In the genomic region with DNA sequence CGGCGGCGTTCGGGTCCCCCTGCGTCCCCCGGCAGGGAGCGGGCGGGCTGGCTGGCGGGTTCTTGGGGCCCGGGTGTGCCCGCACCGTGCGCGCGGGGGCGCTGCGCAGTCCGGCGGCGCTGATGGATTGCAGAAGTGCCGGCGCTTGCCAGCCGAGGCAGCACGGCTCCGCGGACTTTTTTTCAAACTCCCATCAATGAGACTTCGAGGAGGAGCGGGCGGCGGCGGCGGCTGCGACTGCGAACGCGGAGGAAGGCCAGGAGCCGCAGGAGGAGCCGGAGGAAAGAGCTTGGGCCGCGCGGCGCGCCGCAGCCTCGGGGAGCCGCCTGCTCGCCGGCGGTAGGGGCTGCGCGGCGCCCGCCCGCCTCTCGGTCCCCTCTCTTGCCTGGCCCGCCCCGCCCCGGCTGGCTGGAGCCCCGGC, we compare ENCODE assay signal across 7 cellular contexts. TPM values are rescaled to one million over a fixed set of nuclear protein-coding genes. Genes with fewer than 3 reads are reported as not detected.
DNase-seq lines count a peak whose midpoint lies in the region; ATAC-seq, FAIRE-seq and TF ChIP-seq lines count a peak whose summit lies in the region.

A gene (plus strand): TSS at position 119 of the 421 bp plus-strand sequence. CDS start 61,453 bp downstream, outside the sequence.

- FAIRE-seq in HepG2 (lab: Jason Lieb, UNC): no peak

- no TSS peak for BruUV-seq in HepG2 (replicated peaks; lab: Mats Ljungman, UMichigan)

- H3K36me3 Mint-ChIP-seq in dendritic cell treated with granulocyte-macrophage colony-stimulating factor and Interleukin-4, amounts not matched to agents 40 ng/mL and 50 ng/mL, for 4 days (ENCODE audit: low read depth): no peaks in the 10 kb centered on the region

- H3K27me3 Mint-ChIP-seq in dendritic cell treated with granulocyte-macrophage colony-stimulating factor and Interleukin-4, amounts not matched to agents 40 ng/mL and 50 ng/mL, for 4 days: peaks cover 81% of the 10 kb centered on the region

- in situ Hi-C loops in HepG2 (cut with HindIII; ENCODE audit: extremely low pct_ligation_motif_present, low pct_unique_long_range_greater_than_20kb): no loop called here

- peak; percentile 67 for TF ChIP-seq RAD21 in HepG2 (CRISPR knock-in tag; IDR thresholded peaks at IDR 0.05)

- peak; percentile 92 for ATAC-seq in HepG2
- no peak for ATAC-seq in HG03135 (IDR thresholded peaks at IDR 0.05; ENCODE audit: unreplicated experiment)

- H3K4me3 ChIP-seq in HUES64 (ENCODE audit: low read length) (peak within 1 kb of the TSS; percentile 89), SJSA1 (peak within 1 kb of the TSS; percentile 92), HepG2 (replicated peaks in 1 of 3; ENCODE audit: insufficient read depth in 1 of 3, low read depth in 2 of 3, low read length in 3 of 3) (peak within 1 kb of the TSS in 2 of 3 experiments; percentile 13 to 57; a peak in 3 of 6 replicates)

- no peaks in the 10 kb centered on the region for H3K27me3 ChIP-seq in HUES64 (ENCODE audit: insufficient read depth, low read length)
- no peaks in the 10 kb centered on the region for H3K27me3 ChIP-seq in SJSA1 (replicated peaks)
- peaks cover 15 to 95% of the 10 kb centered on the region in 2 experiments; a peak in 4 of 5 replicates for H3K27me3 ChIP-seq in HepG2 (ENCODE audit: control insufficient read depth in 1 of 2, insufficient read depth in 2 of 2, low read length in 2 of 2)

- H3K9me3 ChIP-seq in HUES64 (ENCODE audit: insufficient read depth, low read depth, low read length) (no peaks in the 10 kb centered on the region), SJSA1 (replicated peaks) (no peaks in the 10 kb centered on the region), HepG2 (ENCODE audit: low read length) (no peaks in the 10 kb centered on the region)

- H3K4me1 ChIP-seq in HUES64 (ENCODE audit: insufficient read depth, low read length): peaks cover 32% of the 10 kb centered on the region
- peaks cover 54% of the 10 kb centered on the region for H3K4me1 ChIP-seq in SJSA1 (replicated peaks)
- H3K4me1 ChIP-seq in HepG2 (ENCODE audit: insufficient read depth, low read length): 0 out of 2 replicates have a peak, but pooled peaks cover under 1% of the 10 kb centered on the region

- H3K4me3 Mint-ChIP-seq in dendritic cell treated with granulocyte-macrophage colony-stimulating factor and Interleukin-4, amounts not matched to agents 40 ng/mL and 50 ng/mL, for 4 days: peak within 1 kb of the TSS; percentile 51

- no peak within 1 kb of the TSS for H3K27ac Mint-ChIP-seq in dendritic cell treated with granulocyte-macrophage colony-stimulating factor and Interleukin-4, amounts not matched to agents 40 ng/mL and 50 ng/mL, for 4 days

- H3K9me3 Mint-ChIP-seq in dendritic cell treated with granulocyte-macrophage colony-stimulating factor and Interleukin-4, amounts not matched to agents 40 ng/mL and 50 ng/mL, for 4 days: no peaks in the 10 kb centered on the region

- H2AFZ ChIP-seq in HepG2 (ENCODE audit: low read length): no peak within 1 kb of the TSS

- no peaks in the 10 kb centered on the region; the same call in 1 of the 2 replicates for H4K20me1 ChIP-seq in HepG2 (ENCODE audit: insufficient read depth, low read length)

- TF ChIP-seq EP300 in HepG2 (IDR thresholded peaks at IDR 0.05; ENCODE audit: low read depth in 2 of 2, low read length in 2 of 2) (no peak), HepG2 (CRISPR knock-in tag; IDR thresholded peaks at IDR 0.05; ENCODE audit: borderline replicate concordance) (no peak)

- peaks cover 6% of the 10 kb centered on the region for H3K4me1 Mint-ChIP-seq in dendritic cell treated with granulocyte-macrophage colony-stimulating factor and Interleukin-4, amounts not matched to agents 40 ng/mL and 50 ng/mL, for 4 days (ENCODE audit: low read depth)

- peak within 1 kb of the TSS; percentile 91 for H3K9ac ChIP-seq in HUES64 (ENCODE audit: low read depth, low read length)
- H3K9ac ChIP-seq in HepG2 (ENCODE audit: insufficient read depth, low read depth, low read length): no peak within 1 kb of the TSS

- H3K27ac ChIP-seq in HUES64 (ENCODE audit: low read depth, low read length): peak within 1 kb of the TSS; percentile 97
- peak within 1 kb of the TSS; percentile 93 for H3K27ac ChIP-seq in SJSA1
- no peak within 1 kb of the TSS for H3K27ac ChIP-seq in HepG2 (ENCODE audit: extremely low read length, insufficient read depth, low read length)

- WGBS in HUES64: under 1% methylated on average over 59 of the region's 59 CpGs
- 1% methylated on average over 31 of the region's 59 CpGs for WGBS in HepG2 (ENCODE audit: low lambda C conversion rate)

- no peaks in the 10 kb centered on the region for H3K79me2 ChIP-seq in HepG2 (ENCODE audit: insufficient read depth, low read length)

- CTCF ChIA-PET in GM10248 (lab: Yijun Ruan, JAX): no interaction called here
- CTCF ChIA-PET in HepG2 (lab: Yijun Ruan, JAX; ENCODE audit: low intra/inter-chr PET ratio, low total read pairs): interaction anchor here (1.2 to 1.4 kb wide), 2 partner anchors 335 to 345 kb away, joined by 3 to 7 read pairs; no protein-coding TSS in a partner anchor

- no peak for TF ChIP-seq POLR2A in HepG2 (IDR thresholded peaks at IDR 0.05; ENCODE audit: insufficient read depth in 1 of 2, low read depth in 2 of 2, low read length in 2 of 2)

- intact Hi-C loops in dendritic cell treated with granulocyte-macrophage colony-stimulating factor and Interleukin-4, amounts not matched to agents 40 ng/mL and 50 ng/mL, for 4 days (cut with micrococcal nuclease): no loop called here
- intact Hi-C loops in HepG2 (cut with micrococcal nuclease; ENCODE audit: unreplicated experiment): no loop called here

- H3K36me3 ChIP-seq in HUES64 (ENCODE audit: insufficient read depth, low read length) (peaks cover 6% of the 10 kb centered on the region; the same call in 1 of the 2 replicates), SJSA1 (peaks cover 9% of the 10 kb centered on the region), HepG2 (replicated peaks in 1 of 2; ENCODE audit: control insufficient read depth in 1 of 2, insufficient read depth in 2 of 2, low read length in 2 of 2) (no peaks in the 10 kb centered on the region)

- POLR2A ChIA-PET in GM10248 (lab: Yijun Ruan, JAX) (no interaction called here), HepG2 (lab: Yijun Ruan, JAX) (no interaction called here)

- DNase-seq in GM10248 (ENCODE audit: extremely low spot score): peak; percentile 46
- peak; percentile 77 to 86 for DNase-seq in SJSA1 (ENCODE audit: low read depth in 1 of 2, low spot score in 2 of 2)
- peak; percentile 15 for DNase-seq in HepG2 (ENCODE audit: low spot score)
- peak; percentile 21 to 23 for DNase-seq in stimulated activated CD8-positive, alpha-beta memory T cell treated with anti-CD3 and anti-CD28 coated beads, Interleukin-2, amount 100 ng/mL, for 48 hours (ENCODE audit: low read depth in 2 of 2)

- peak within 1 kb of the TSS; percentile 51 for H3K4me2 ChIP-seq in HepG2 (ENCODE audit: low read depth, low read length)

- TF ChIP-seq CTCF in GM10248 (IDR thresholded peaks at IDR 0.05; ENCODE audit: control extremely low read depth, extremely low read depth, low read depth, missing control alignments): peak; percentile 33
- peak; percentile 63; the same call in 1 of the 2 replicates for TF ChIP-seq CTCF in HepG2 (CRISPR knock-in tag; IDR thresholded peaks at IDR 0.05)

TF ChIP-seq in HepG2, 621 proteins besides CTCF, POLR2A, EP300 and RAD21 (continues in another document):
- no peak for TF ChIP-seq ZC3H4 (CRISPR knock-in tag; IDR thresholded peaks at IDR 0.05; ENCODE audit: borderline replicate concordance)
- no peak for TF ChIP-seq SSRP1 (CRISPR knock-in tag; IDR thresholded peaks at IDR 0.05)
- TF ChIP-seq ZNF367 (CRISPR knock-in tag; IDR thresholded peaks at IDR 0.05; ENCODE audit: borderline replicate concordance): no peak
- TF ChIP-seq ZNF879 (CRISPR knock-in tag; IDR thresholded peaks at IDR 0.05): no peak
- TF ChIP-seq SAFB2 (CRISPR knock-in tag; IDR thresholded peaks at IDR 0.05; ENCODE audit: borderline replicate concordance, low read depth): no peak
- TF ChIP-seq ZFP36L1 (CRISPR knock-in tag; IDR thresholded peaks at IDR 0.05): no peak
- no peak for TF ChIP-seq RFX1 (IDR thresholded peaks at IDR 0.05)
- no peak for TF ChIP-seq ZBTB1 (CRISPR knock-in tag; IDR thresholded peaks at IDR 0.05; ENCODE audit: borderline replicate concordance)
- TF ChIP-seq SP4 (CRISPR knock-in tag; IDR thresholded peaks at IDR 0.05): no peak
- no peak for TF ChIP-seq PHB2 (IDR thresholded peaks at IDR 0.05; ENCODE audit: partially characterized antibody)
- no peak for TF ChIP-seq SIX4 (CRISPR knock-in tag; IDR thresholded peaks at IDR 0.05)
- TF ChIP-seq TGIF2 (CRISPR knock-in tag; IDR thresholded peaks at IDR 0.05): no peak

RNA-seq across cellular contexts. Expression of the gene that starts here (rescaled TPM):
- 21.8 TPM for polyA plus RNA-seq in HUES64 (2013, experiment 1 of 2)
- polyA plus RNA-seq in HUES64 (2013, experiment 2 of 2): 22.5 TPM
- 8.8 and 20.0 TPM in 2 replicates for total RNA-seq in SJSA1 (2014; rRNA removed; shearing (Covaris generic))
- total RNA-seq in HepG2 (2016; rRNA removed; fragmentation: Illumina TruSeq; extraction: Trizol): not detected in 2 replicates
- total RNA-seq in HepG2 (2016; cell fraction: cytosol; rRNA removed; fragmentation: Illumina TruSeq; extraction: Trizol; ENCODE audit: low read depth): not detected in 2 replicates
- total RNA-seq in HepG2 (2016; cell fraction: insoluble cytoplasmic fraction; rRNA removed; fragmentation: Illumina TruSeq; extraction: Trizol): not detected in 2 replicates
- total RNA-seq in HepG2 (2016; cell fraction: membrane; rRNA removed; fragmentation: Illumina TruSeq; extraction: Trizol): not detected in 2 replicates
- total RNA-seq in HepG2 (2016; cell fraction: nucleus; rRNA removed; fragmentation: Illumina TruSeq; extraction: Trizol): not detected in 2 replicates
- not detected in 2 replicates for polyA plus RNA-seq in HepG2 (2011; rRNA removed)
- polyA plus RNA-seq in HepG2 (2011; cell fraction: cytosol; rRNA removed): not detected in 2 replicates
- polyA plus RNA-seq in HepG2 (2011; cell fraction: nucleus; rRNA removed): not detected in 2 replicates
- not detected in 2 replicates for polyA plus RNA-seq in HepG2 (2012)
- polyA plus RNA-seq in HepG2 (2016; cell fraction: cytosol; fragmentation: Illumina TruSeq; extraction: Trizol; ENCODE audit: low read depth): not detected in 2 replicates
- polyA plus RNA-seq in HepG2 (2016; cell fraction: insoluble cytoplasmic fraction; fragmentation: Illumina TruSeq; extraction: Trizol; ENCODE audit: low read depth): not detected in 2 replicates
- not detected in 2 replicates for polyA plus RNA-seq in HepG2 (2016; cell fraction: membrane; fragmentation: Illumina TruSeq; extraction: Trizol; ENCODE audit: low read depth)
- not detected in 2 replicates for polyA plus RNA-seq in HepG2 (2016; cell fraction: nucleus; fragmentation: Illumina TruSeq; extraction: Trizol; ENCODE audit: insufficient read depth, low read depth)
- 0.98 TPM in 1 of 2 replicates, not detected in the other for polyA minus RNA-seq in HepG2 (2011; rRNA and poly(A)+ RNA removed; ENCODE audit: low replicate concordance)
- polyA minus RNA-seq in HepG2 (2011; cell fraction: cytosol; rRNA and poly(A)+ RNA removed): not detected in 2 replicates
- polyA minus RNA-seq in HepG2 (2011; cell fraction: nucleus; rRNA and poly(A)+ RNA removed): not detected in 2 replicates

Comparison
In these comparisons a context has a peak if more than half of its experiments do, and no peak if none do; other contexts are left out.
1. Peak in DNase-seq, ATAC-seq, H3K4me3 ChIP-seq and H3K4me2 ChIP-seq in HepG2; RNA of the gene not detected or under 1 TPM.
2. DNase-seq: peak in every context shown above with its lines; median percentile 82 in SJSA1; 46 in GM10248; 22 in stimulated activated CD8-positive, alpha-beta memory T cell treated with anti-CD3 and anti-CD28 coated beads, Interleukin-2, amount 100 ng/mL, for 48 hours; 15 in HepG2.
3. H3K4me3 ChIP-seq: peak in every context shown above with its lines; median percentile 92 in SJSA1; 89 in HUES64; 35 in HepG2.